In genomic region chr1:200302893-200303250, GRCh38 we compare ENCODE assay signal across 8 cellular contexts.
DNase-seq lines count a peak whose midpoint lies in the region; ATAC-seq and TF ChIP-seq lines count a peak whose summit lies in the region.

No MANE protein-coding gene starts in this region.

- H2AFZ ChIP-seq in mammary epithelial cell (ENCODE audit: low read depth, low read length), result peak overlapping the region; percentile 91

- no peaks in the 10 kb centered on the region for H3K79me2 ChIP-seq in mammary epithelial cell (ENCODE audit: insufficient read depth, low read length)

- H3K9ac ChIP-seq in HUES64 (ENCODE audit: low read depth, low read length), result no peak overlapping the region
- H3K9ac ChIP-seq in mammary epithelial cell (ENCODE audit: insufficient read depth, low read length), result no peak overlapping the region
- peak overlapping the region; percentile 81 to 91 for H3K9ac ChIP-seq in liver (ENCODE audit: low read depth in 1 of 2, low read length in 2 of 2)

- H3K9me3 ChIP-seq in Caco-2 (no peaks in the 10 kb centered on the region), HUES64 (ENCODE audit: insufficient read depth, low read depth, low read length) (no peaks in the 10 kb centered on the region), mammary epithelial cell (replicated peaks; ENCODE audit: insufficient read depth, low read length) (no peaks in the 10 kb centered on the region), liver (ENCODE audit: control insufficient read depth in 4 of 4, low read length in 3 of 4) (no peaks in the 10 kb centered on the region), thoracic aorta (no peaks in the 10 kb centered on the region)

- H3K36me3 ChIP-seq in Caco-2 (ENCODE audit: control insufficient read depth, insufficient read depth, low read length) (no peaks in the 10 kb centered on the region), HUES64 (ENCODE audit: insufficient read depth, low read length) (no peaks in the 10 kb centered on the region), mammary epithelial cell (ENCODE audit: insufficient read depth, low read length) (no peaks in the 10 kb centered on the region), liver (ENCODE audit: control insufficient read depth in 4 of 4, insufficient read depth in 3 of 4, low read depth in 1 of 4, low read length in 3 of 4) (no peaks in the 10 kb centered on the region), thoracic aorta (no peaks in the 10 kb centered on the region)

- H3K27ac ChIP-seq in HUES64 (ENCODE audit: low read depth, low read length) (no peak overlapping the region), mammary epithelial cell (ENCODE audit: insufficient read depth, low read depth, low read length) (no peak overlapping the region), liver (ENCODE audit: low read depth in 1 of 2, low read length in 2 of 2) (peak overlapping the region; percentile 83 to 89), thoracic aorta (no peak overlapping the region)

- peak overlapping the region; percentile 95 for H3K4me2 ChIP-seq in mammary epithelial cell (ENCODE audit: insufficient read depth, low read depth, low read length)

- H3K4me3 ChIP-seq in Caco-2 (ENCODE audit: low read depth, low read length), result peak overlapping the region; percentile 59
- peak overlapping the region; percentile 54 for H3K4me3 ChIP-seq in HUES64 (ENCODE audit: low read length)
- H3K4me3 ChIP-seq in mammary epithelial cell (replicated peaks in 1 of 3; ENCODE audit: insufficient read depth in 1 of 3, low read depth in 2 of 3, low read length in 3 of 3), result peak overlapping the region; percentile 55 to 69 (median 59)
- peak overlapping the region; percentile 51 to 74 (median 65) for H3K4me3 ChIP-seq in liver (ENCODE audit: low read depth in 1 of 3, low read length in 3 of 3)
- H3K4me3 ChIP-seq in thoracic aorta, result peak overlapping the region; percentile 79

- intact Hi-C loops in Caco-2 (cut with micrococcal nuclease; ENCODE audit: unreplicated experiment), result no loop called here
- intact Hi-C loops in mammary epithelial cell (cut with micrococcal nuclease), result loop anchor here (5.0 kb wide), 1 partner anchor 104 kb away; no protein-coding TSS in a partner anchor

- CTCF ChIA-PET in Caco-2 (lab: Charles Lee) (interaction anchor here (1.5 kb wide), 1 partner anchor 12 kb away, joined by 7 read pairs; no protein-coding TSS in a partner anchor), mammary epithelial cell (lab: Charles Lee; ENCODE audit: low non-redundant PET) (interaction anchor here (0.7 kb wide), 1 partner anchor 256 kb away, joined by 3 read pairs; no protein-coding TSS in a partner anchor)

- no peaks in the 10 kb centered on the region for H3K36me3 Mint-ChIP-seq in Caco-2 (ENCODE audit: insufficient read depth, unreplicated experiment)

- dilution Hi-C loops in mammary epithelial cell (cut with HindIII; ENCODE audit: low sequenced_read_pairs), result no loop called here

- POLR2A ChIA-PET in Caco-2 (lab: Charles Lee), result no interaction called here

- TF ChIP-seq RAD21 in liver (IDR thresholded peaks at IDR 0.05), result peak; percentile 22 to 27

- peaks cover 13% of the 10 kb centered on the region for H3K4me1 Mint-ChIP-seq in Caco-2 (ENCODE audit: low read depth, unreplicated experiment)

- 18% methylated on average over 10 of the region's 12 CpGs for WGBS in HUES64
- 16% methylated on average over 11 of the region's 12 CpGs for WGBS in mammary epithelial cell (ENCODE audit: low coverage, missing lambda C conversion rate)
- 13% methylated on average over 12 of the region's 12 CpGs for WGBS in liver

- peak overlapping the region; percentile 73 for H3K4me3 Mint-ChIP-seq in Caco-2 (ENCODE audit: unreplicated experiment)

- no peaks in the 10 kb centered on the region for H3K4me1 ChIP-seq in Caco-2
- H3K4me1 ChIP-seq in HUES64 (ENCODE audit: insufficient read depth, low read length), result peaks cover 16% of the 10 kb centered on the region
- peaks cover 2% of the 10 kb centered on the region for H3K4me1 ChIP-seq in mammary epithelial cell (ENCODE audit: insufficient read depth, low read length)
- H3K4me1 ChIP-seq in liver (ENCODE audit: control insufficient read depth in 4 of 4, insufficient read depth in 4 of 4, low read length in 3 of 4), result peaks cover 6 to 20% (median 14%) of the 10 kb centered on the region in 4 donors
- peaks cover 0 to 6% of the 10 kb centered on the region in 2 donors for H3K4me1 ChIP-seq in thoracic aorta (ENCODE audit: control insufficient read depth in 1 of 2, low read depth in 2 of 2)

- no peaks in the 10 kb centered on the region for H3K9me3 Mint-ChIP-seq in Caco-2 (ENCODE audit: unreplicated experiment)

- DNase-seq in Caco-2 (no peak), mammary epithelial cell (no peak), thoracic aorta (ENCODE audit: low spot score) (no peak)
- DNase-seq in stimulated activated naive CD4-positive, alpha-beta T cell treated with Interleukin-2 at 50 U/mL for 16 hours (lab: John Stamatoyannopoulos, UW), result no peak

- H3K27me3 Mint-ChIP-seq in Caco-2 (ENCODE audit: insufficient read depth, unreplicated experiment), result no peaks in the 10 kb centered on the region

- H3K27me3 ChIP-seq in Caco-2 (replicated peaks; ENCODE audit: control insufficient read depth, insufficient read depth, low read length), result no peaks in the 10 kb centered on the region
- peaks cover 45% of the 10 kb centered on the region for H3K27me3 ChIP-seq in HUES64 (ENCODE audit: insufficient read depth, low read length)
- no peaks in the 10 kb centered on the region for H3K27me3 ChIP-seq in mammary epithelial cell (ENCODE audit: insufficient read depth, low read length)
- H3K27me3 ChIP-seq in liver (ENCODE audit: control insufficient read depth in 4 of 4, insufficient read depth in 4 of 4, low read length in 3 of 4), result no peaks in the 10 kb centered on the region
- H3K27me3 ChIP-seq in thoracic aorta (replicated peaks; ENCODE audit: insufficient read depth), result no peaks in the 10 kb centered on the region

- ATAC-seq in thoracic aorta (ENCODE audit: insufficient number of reproducible peaks, low FRiP score, low read depth) (no peak), GM19351 (IDR thresholded peaks at IDR 0.05; ENCODE audit: unreplicated experiment) (no peak), HG03175 (IDR thresholded peaks at IDR 0.05; ENCODE audit: unreplicated experiment) (no peak)

- in situ Hi-C loops in mammary epithelial cell (cut with MboI; ENCODE audit: low sequenced_read_pairs in 2 of 2), result no loop called here

- no peaks in the 10 kb centered on the region for H4K20me1 ChIP-seq in mammary epithelial cell (ENCODE audit: insufficient read depth, low read length)

- no peak for TF ChIP-seq CTCF in Caco-2 (IDR thresholded peaks at IDR 0.05; ENCODE audit: insufficient read depth in 1 of 2, low read depth in 1 of 2, low read length in 1 of 2, severe bottlenecking in 1 of 2, unreplicated experiment in 1 of 2)
- TF ChIP-seq CTCF in mammary epithelial cell (conservative IDR thresholded peaks at IDR 0.05 in 1 of 2, IDR thresholded peaks at IDR 0.05 in 1 of 2; ENCODE audit: extremely low read depth in 1 of 2, insufficient read depth in 1 of 2, low read depth in 1 of 2, low read length in 2 of 2), result no peak
- TF ChIP-seq CTCF in liver (IDR thresholded peaks at IDR 0.05; ENCODE audit: low read depth, low read length, missing input control), result peak; percentile 1
- no peak for TF ChIP-seq CTCF in thoracic aorta (IDR thresholded peaks at IDR 0.05)

- BruUV-seq in Caco-2 (replicated peaks; lab: Mats Ljungman, UMichigan) (no TSS peak), mammary epithelial cell (replicated peaks; lab: Mats Ljungman, UMichigan) (no TSS peak)

- no peak overlapping the region for H3K27ac Mint-ChIP-seq in Caco-2 (ENCODE audit: unreplicated experiment)

TF ChIP-seq in liver, 16 proteins besides CTCF, POLR2A, EP300 and RAD21:
- TF ChIP-seq SP1 (IDR thresholded peaks at IDR 0.05), result peak; percentile 11
- TF ChIP-seq NR2F2 (IDR thresholded peaks at IDR 0.05), result no peak
- TF ChIP-seq TAF1 (conservative IDR thresholded peaks at IDR 0.05), result peak; percentile 33
- no peak for TF ChIP-seq HNF4G (IDR thresholded peaks at IDR 0.05)
- TF ChIP-seq RXRA (IDR thresholded peaks at IDR 0.05), result peak in 1 of 2 donors; percentile 2

Comparison
In these comparisons a context has a peak if more than half of its experiments do, and no peak if none do; other contexts are left out.
1. H3K27ac ChIP-seq: peak in liver (2 of 2); none in HUES64 (single experiment), mammary epithelial cell (single experiment) and thoracic aorta (0 of 2).
2. H3K9ac ChIP-seq: peak in liver (2 of 2); none in HUES64 (single experiment) and mammary epithelial cell (single experiment).
3. Peak in every context shown above with its lines, with median percentiles within 50 percentile points of each other: H3K4me3 ChIP-seq.